ENCODE assay signal across 19 cellular contexts in genomic region chr14:92010644-92011043, GRCh38.
"Had no signal": no experiment of that assay in that cellular context is flagged by ENCODE, and none has a peak within 500 bp of the region (broad histone marks: within the 10 kb centered on the region; RNA-seq: fewer than 3 reads in every experiment).

No MANE protein-coding gene starts in this region.

- H3K4me1 ChIP-seq: SJSA1 had no signal

- H3K27me3 ChIP-seq: SJSA1 had no signal

- H3K4me3 ChIP-seq: SJSA1, SK-N-MC had no signal

- H3K27ac ChIP-seq: SJSA1, SK-N-MC had no signal

- DNase-seq: KBM-7, NCI-H1092, NCI-H1105 treated with DMSO at 0.1 percent for 48 hours, NCI-H1417 treated with DMSO at 0.1 percent for 48 hours, NCI-H146, NCI-H1694 treated with DMSO at 0.1 percent for 48 hours, NCI-H1930, NCI-H2081, NCI-H2107, NCI-H2227 treated with DMSO at 0.1 percent for 48 hours, NCI-H524, NCI-H69, NCI-H774, Right ventricle myocardium superior, RPMI8226, SIG-M5 had no signal

- H3K9me3 ChIP-seq: SJSA1 had no signal

- FAIRE-seq: RCC 7860 had no signal
